In genomic region chr5:61313960-61314681, GRCh38 we compare ENCODE assay signal across 10 cellular contexts. TPM values are rescaled to one million over a fixed set of nuclear protein-coding genes. Genes with fewer than 3 reads are reported as not detected.
DNase-seq lines count a peak whose midpoint lies in the region; ATAC-seq, FAIRE-seq and TF ChIP-seq lines count a peak whose summit lies in the region.
"Had no signal": no experiment of that assay in that cellular context is flagged by ENCODE, and none has a peak within 500 bp of the region (broad histone marks: within the 10 kb centered on the region; RNA-seq: fewer than 3 reads in every experiment).

No MANE protein-coding gene starts in this region.

- H3K9ac ChIP-seq in liver (ENCODE audit: low read depth in 1 of 2, low read length in 2 of 2) (no peak overlapping the region), HepG2 (ENCODE audit: insufficient read depth, low read depth, low read length) (no peak overlapping the region), SK-N-SH (peak overlapping the region; percentile 49; the same call in 1 of the 2 replicates)

- no peak for TF ChIP-seq EP300 in HepG2 (IDR thresholded peaks at IDR 0.05; ENCODE audit: low read depth in 2 of 2, low read length in 2 of 2)
- TF ChIP-seq EP300 in HepG2 (CRISPR knock-in tag; IDR thresholded peaks at IDR 0.05; ENCODE audit: borderline replicate concordance) = no peak
- peak in 1 of 2 experiments; percentile 83; a peak in 2 of 4 replicates for TF ChIP-seq EP300 in SK-N-SH (IDR thresholded peaks at IDR 0.05; ENCODE audit: borderline replicate concordance in 1 of 2, low read depth in 1 of 2, low read length in 1 of 2)
- TF ChIP-seq EP300 in gastroesophageal sphincter (IDR thresholded peaks at IDR 0.05) = no peak

- FAIRE-seq in HepG2 (lab: Jason Lieb, UNC) = no peak

- H3K79me2 ChIP-seq in HepG2 (ENCODE audit: insufficient read depth, low read length) (no peaks in the 10 kb centered on the region), SK-N-SH (ENCODE audit: insufficient read depth) (no peaks in the 10 kb centered on the region)

- CTCF ChIA-PET in HepG2 (lab: Yijun Ruan, JAX; ENCODE audit: low intra/inter-chr PET ratio, low total read pairs) = no interaction called here
- CTCF ChIA-PET in SK-N-SH (lab: Yijun Ruan, JAX) = no interaction called here

- H3K36me3 ChIP-seq in liver (ENCODE audit: control insufficient read depth in 4 of 4, insufficient read depth in 3 of 4, low read depth in 1 of 4, low read length in 3 of 4) (no peaks in the 10 kb centered on the region), HepG2 (replicated peaks in 1 of 2; ENCODE audit: control insufficient read depth in 1 of 2, insufficient read depth in 2 of 2, low read length in 2 of 2) (no peaks in the 10 kb centered on the region), SK-N-SH (replicated peaks in 1 of 2; ENCODE audit: control insufficient read depth in 1 of 2, insufficient read depth in 2 of 2, low read length in 1 of 2) (no peaks in the 10 kb centered on the region), gastroesophageal sphincter (no peaks in the 10 kb centered on the region), aorta (ENCODE audit: control insufficient read depth in 1 of 2, insufficient read depth in 2 of 2, low read length in 1 of 2) (no peaks in the 10 kb centered on the region)

- H3K4me3 ChIP-seq in liver (ENCODE audit: low read depth in 1 of 3, low read length in 3 of 3) (no peak overlapping the region), HepG2 (replicated peaks in 1 of 3; ENCODE audit: insufficient read depth in 1 of 3, low read depth in 2 of 3, low read length in 3 of 3) (no peak overlapping the region), SK-N-SH (ENCODE audit: low read depth in 2 of 2, low read length in 1 of 2) (no peak overlapping the region), gastroesophageal sphincter (no peak overlapping the region), aorta (ENCODE audit: low read length in 2 of 2) (no peak overlapping the region)

- ATAC-seq in HepG2 (no peak), gastroesophageal sphincter (peak; percentile 53), aorta (ENCODE audit: low FRiP score) (peak; percentile 47), HG02970 (IDR thresholded peaks at IDR 0.05; ENCODE audit: low FRiP score, unreplicated experiment) (no peak)

- in situ Hi-C loops in HepG2 (cut with HindIII; ENCODE audit: extremely low pct_ligation_motif_present, low pct_unique_long_range_greater_than_20kb) = no loop called here

- 77% methylated on average over 1 of the region's 1 CpG for WGBS in liver
- 43% methylated on average over 1 of the region's 1 CpG for WGBS in HepG2 (ENCODE audit: low lambda C conversion rate)
- WGBS in SK-N-SH (ENCODE audit: low lambda C conversion rate) = 17% methylated on average over 1 of the region's 1 CpG
- WGBS in gastroesophageal sphincter (ENCODE audit: low coverage in 1 of 2), 2 donors = 20% methylated on average over 1 of the region's 1 CpG; no CpG with 5 or more reads in 1 of the 2 donors
- 0 to 3% methylated on average over 1 of the region's 1 CpG for WGBS in aorta, 2 donors

- peaks cover 27% of the 10 kb centered on the region for H3F3A ChIP-seq in SK-N-SH (replicated peaks; ENCODE audit: insufficient read depth)

- BruUV-seq in HepG2 (replicated peaks; lab: Mats Ljungman, UMichigan) = no TSS peak

- DNase-seq in HepG2 (ENCODE audit: low spot score) (no peak), SK-N-SH (no peak), aorta (peak; percentile 75 to 78), occipital lobe (lab: John Stamatoyannopoulos, UW) (no peak), SHP77 treated with DMSO at 0.1 percent for 48 hours (lab: John Stamatoyannopoulos, UW) (no peak)
- DNase-seq: activated CD4-positive, alpha-beta T cell treated with anti-CD3 and anti-CD28 coated beads, Interleukin-2, amount 10 ng/mL, durations not matched to agents 7 days and 5 days; NCI-H446 had no signal

- H3K4me2 ChIP-seq in HepG2 (ENCODE audit: low read depth, low read length) = no peak overlapping the region
- peak overlapping the region; percentile 50 for H3K4me2 ChIP-seq in SK-N-SH

- no peaks in the 10 kb centered on the region for H3K9me3 ChIP-seq in liver (ENCODE audit: control insufficient read depth in 4 of 4, low read length in 3 of 4)
- H3K9me3 ChIP-seq in HepG2 (ENCODE audit: low read length) = no peaks in the 10 kb centered on the region
- no peaks in the 10 kb centered on the region for H3K9me3 ChIP-seq in SK-N-SH
- no peaks in the 10 kb centered on the region for H3K9me3 ChIP-seq in gastroesophageal sphincter
- no peaks in the 10 kb centered on the region for H3K9me3 ChIP-seq in aorta (ENCODE audit: control insufficient read depth, low read length)

- POLR2A ChIA-PET in HepG2 (lab: Yijun Ruan, JAX) = no interaction called here
- POLR2A ChIA-PET in SK-N-SH (lab: Yijun Ruan, JAX) = no interaction called here

- H4K20me1 ChIP-seq in HepG2 (ENCODE audit: insufficient read depth, low read length) (no peaks in the 10 kb centered on the region), SK-N-SH (ENCODE audit: insufficient read depth) (no peaks in the 10 kb centered on the region)

- intact Hi-C loops in HepG2 (cut with micrococcal nuclease; ENCODE audit: unreplicated experiment) = no loop called here
- intact Hi-C loops in aorta (cut with DNase I) = no loop called here

- no peaks in the 10 kb centered on the region for H3K4me1 ChIP-seq in liver (ENCODE audit: control insufficient read depth in 4 of 4, insufficient read depth in 4 of 4, low read length in 3 of 4)
- H3K4me1 ChIP-seq in HepG2 (ENCODE audit: insufficient read depth, low read length) = no peaks in the 10 kb centered on the region
- H3K4me1 ChIP-seq in SK-N-SH (ENCODE audit: control insufficient read depth in 1 of 2, insufficient read depth in 2 of 2, low read depth in 1 of 2, low read length in 1 of 2) = peaks cover 11 to 36% of the 10 kb centered on the region in 2 experiments
- peaks cover 0 to 24% (median 4%) of the 10 kb centered on the region in 3 donors for H3K4me1 ChIP-seq in gastroesophageal sphincter
- H3K4me1 ChIP-seq in aorta (ENCODE audit: control insufficient read depth in 1 of 2, insufficient read depth in 2 of 2, low read length in 2 of 2) = peaks cover 1 to 5% of the 10 kb centered on the region in 2 donors

- no peak overlapping the region for H2AFZ ChIP-seq in HepG2 (ENCODE audit: low read length)
- peak overlapping the region; percentile 66 for H2AFZ ChIP-seq in SK-N-SH (ENCODE audit: low read depth)

- TF ChIP-seq RAD21 in liver (IDR thresholded peaks at IDR 0.05) (no peak), HepG2 (CRISPR knock-in tag; IDR thresholded peaks at IDR 0.05) (no peak), SK-N-SH (IDR thresholded peaks at IDR 0.05; ENCODE audit: low read length) (no peak)

- TF ChIP-seq POLR2A in HepG2 (IDR thresholded peaks at IDR 0.05; ENCODE audit: insufficient read depth in 1 of 2, low read depth in 2 of 2, low read length in 2 of 2) = no peak
- TF ChIP-seq POLR2A in gastroesophageal sphincter (IDR thresholded peaks at IDR 0.05) = no peak

- H3K27ac ChIP-seq in liver (ENCODE audit: low read depth in 1 of 2, low read length in 2 of 2) (no peak overlapping the region), HepG2 (ENCODE audit: extremely low read length, insufficient read depth, low read length) (no peak overlapping the region), SK-N-SH (ENCODE audit: low read depth in 2 of 2, low read length in 1 of 2) (peak overlapping the region; percentile 48 to 87; a peak in 3 of 4 replicates), gastroesophageal sphincter (peak overlapping the region in 2 of 4 donors; percentile 29 to 36), aorta (ENCODE audit: low read depth in 1 of 2, low read length in 2 of 2) (peak overlapping the region; percentile 49 to 64)

- TF ChIP-seq CTCF in liver (IDR thresholded peaks at IDR 0.05; ENCODE audit: low read depth, low read length, missing input control) (no peak), HepG2 (CRISPR knock-in tag; IDR thresholded peaks at IDR 0.05) (no peak), SK-N-SH (IDR thresholded peaks at IDR 0.05) (no peak), gastroesophageal sphincter (IDR thresholded peaks at IDR 0.05) (no peak)

- H3K9me2 ChIP-seq in SK-N-SH = no peaks in the 10 kb centered on the region

- no peaks in the 10 kb centered on the region for H3K27me3 ChIP-seq in liver (ENCODE audit: control insufficient read depth in 4 of 4, insufficient read depth in 4 of 4, low read length in 3 of 4)
- peaks cover 0 to 4% of the 10 kb centered on the region in 2 experiments; a peak in 1 of 5 replicates for H3K27me3 ChIP-seq in HepG2 (ENCODE audit: control insufficient read depth in 1 of 2, insufficient read depth in 2 of 2, low read length in 2 of 2)
- H3K27me3 ChIP-seq in SK-N-SH (ENCODE audit: insufficient read depth) = no peaks in the 10 kb centered on the region
- H3K27me3 ChIP-seq in gastroesophageal sphincter = no peaks in the 10 kb centered on the region
- H3K27me3 ChIP-seq in aorta (ENCODE audit: control insufficient read depth in 1 of 2, insufficient read depth in 2 of 2, low read length in 1 of 2) = no peaks in the 10 kb centered on the region

RNA-seq across cellular contexts. Expression of gene ZSWIM6, which starts 17.9 kb away (rescaled TPM):
- 1 to 10 TPM; 5.0 to 5.2 TPM for total RNA-seq in liver
- 1 to 10 TPM; 1.3 to 1.7 TPM for polyA plus RNA-seq in liver
- total RNA-seq in HepG2 (2016; rRNA removed; fragmentation: Illumina TruSeq; extraction: Trizol) = 0.82 and 0.83 TPM in 2 replicates
- 0.91 and 0.97 TPM in 2 replicates for total RNA-seq in HepG2 (2016; cell fraction: cytosol; rRNA removed; fragmentation: Illumina TruSeq; extraction: Trizol; ENCODE audit: low read depth)
- 0.68 and 0.89 TPM in 2 replicates for total RNA-seq in HepG2 (2016; cell fraction: insoluble cytoplasmic fraction; rRNA removed; fragmentation: Illumina TruSeq; extraction: Trizol)
- 0.43 and 0.45 TPM in 2 replicates for total RNA-seq in HepG2 (2016; cell fraction: membrane; rRNA removed; fragmentation: Illumina TruSeq; extraction: Trizol)
- total RNA-seq in HepG2 (2016; cell fraction: nucleus; rRNA removed; fragmentation: Illumina TruSeq; extraction: Trizol) = 1.5 and 1.8 TPM in 2 replicates
- 1.9 and 2.6 TPM in 2 replicates for polyA plus RNA-seq in HepG2 (2011; rRNA removed)
- 1.2 and 1.5 TPM in 2 replicates for polyA plus RNA-seq in HepG2 (2011; cell fraction: cytosol; rRNA removed)
- 4.2 and 4.3 TPM in 2 replicates for polyA plus RNA-seq in HepG2 (2011; cell fraction: nucleus; rRNA removed)
- polyA plus RNA-seq in HepG2 (2012) = 1.3 and 1.7 TPM in 2 replicates
- 0.05 TPM in 1 of 2 replicates, not detected in the other for polyA plus RNA-seq in HepG2 (2016; cell fraction: cytosol; fragmentation: Illumina TruSeq; extraction: Trizol; ENCODE audit: low read depth)
- polyA plus RNA-seq in HepG2 (2016; cell fraction: insoluble cytoplasmic fraction; fragmentation: Illumina TruSeq; extraction: Trizol; ENCODE audit: low read depth) = 0.93 and 1.0 TPM in 2 replicates
- 0.13 and 0.15 TPM in 2 replicates for polyA plus RNA-seq in HepG2 (2016; cell fraction: membrane; fragmentation: Illumina TruSeq; extraction: Trizol; ENCODE audit: low read depth)
- polyA plus RNA-seq in HepG2 (2016; cell fraction: nucleus; fragmentation: Illumina TruSeq; extraction: Trizol; ENCODE audit: insufficient read depth, low read depth) = 3.2 and 3.3 TPM in 2 replicates
- 6.2 and 32.4 TPM in 2 replicates for polyA minus RNA-seq in HepG2 (2011; rRNA and poly(A)+ RNA removed; ENCODE audit: low replicate concordance)
- 2.8 and 3.3 TPM in 2 replicates for polyA minus RNA-seq in HepG2 (2011; cell fraction: cytosol; rRNA and poly(A)+ RNA removed)
- polyA minus RNA-seq in HepG2 (2011; cell fraction: nucleus; rRNA and poly(A)+ RNA removed) = 5.5 and 7.1 TPM in 2 replicates
- 7.4 and 9.8 TPM in 2 replicates for polyA plus RNA-seq in SK-N-SH (2012; rRNA removed)
- 5.8 and 6.4 TPM in 2 replicates for polyA plus RNA-seq in SK-N-SH (2012; cell fraction: cytosol; rRNA removed)
- 13.4 and 24.6 TPM in 2 replicates for polyA plus RNA-seq in SK-N-SH (2012; cell fraction: nucleus; rRNA removed)
- total RNA-seq in gastroesophageal sphincter = 10 to 100 TPM in 3 of 4 donors, 1 to 10 TPM in 1; 8.9 to 20.9 (median 12.3) TPM
- 10 to 100 TPM; 19.5 to 21.8 TPM for total RNA-seq in aorta
- 1 to 10 TPM; 3.4 to 5.3 TPM for polyA plus RNA-seq in aorta
- total RNA-seq in occipital lobe = 57.4 TPM

Comparison
In these comparisons a context has a peak if more than half of its experiments do, and no peak if none do; other contexts are left out.
1. H3K27ac ChIP-seq: peak in SK-N-SH (2 of 2) and aorta (2 of 2); none in liver (0 of 2) and HepG2 (single experiment).
2. ATAC-seq: peak in gastroesophageal sphincter (single experiment) and aorta (single experiment); none in HepG2 (single experiment) and HG02970 (single experiment).
3. DNase-seq: peak in aorta (2 of 2); none in HepG2 (single experiment), SK-N-SH (single experiment), occipital lobe (single experiment) and SHP77 treated with DMSO at 0.1 percent for 48 hours (single experiment).